Comparison of ENCODE assay signal across 7 cellular contexts in the genomic region with DNA sequence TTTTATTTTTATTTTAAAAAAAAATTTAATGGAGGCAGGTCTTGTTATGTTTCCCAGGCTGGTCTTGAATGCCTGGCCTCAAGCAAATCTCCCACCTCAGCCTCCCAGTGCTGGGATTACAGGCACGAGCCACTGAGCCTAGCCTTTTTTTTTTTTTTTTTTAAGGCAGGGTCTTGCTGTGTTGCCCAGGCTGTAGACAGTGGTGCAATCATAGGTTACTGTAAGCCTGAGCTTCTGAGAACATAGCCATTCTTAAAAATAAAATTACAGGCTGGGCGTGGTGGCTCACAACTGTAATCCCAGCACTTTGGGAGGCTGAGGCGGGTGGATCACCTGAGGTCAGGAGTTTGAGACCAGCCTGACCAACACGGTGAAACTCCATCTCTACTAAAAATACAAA. TPM values are rescaled to one million over a fixed set of nuclear protein-coding genes. Genes with fewer than 3 reads are reported as not detected.
"Had no signal": no experiment of that assay in that cellular context is flagged by ENCODE, and none has a peak within 500 bp of the region (broad histone marks: within the 10 kb centered on the region; RNA-seq: fewer than 3 reads in every experiment).

No MANE protein-coding gene starts in this region.

RNA-seq across cellular contexts. Expression of a gene that starts 14.7 kb away (rescaled TPM):
- total RNA-seq: GM23248, H4, H7, HFFc6 had no signal
- polyA plus RNA-seq: GM23248, GM23338 had no signal

RNA-seq across cellular contexts. Expression of a gene that starts 29.9 kb away (rescaled TPM):
- total RNA-seq: GM23248, HFFc6 had no signal
- polyA plus RNA-seq: GM23248 had no signal

RNA-seq across cellular contexts. Expression of a gene that starts 36.8 kb away (rescaled TPM):
- total RNA-seq: GM23248, GM23338, H1, H4, H7, H9, HFFc6 had no signal
- polyA plus RNA-seq: GM23248, GM23338, H1 had no signal
